In the genomic region with DNA sequence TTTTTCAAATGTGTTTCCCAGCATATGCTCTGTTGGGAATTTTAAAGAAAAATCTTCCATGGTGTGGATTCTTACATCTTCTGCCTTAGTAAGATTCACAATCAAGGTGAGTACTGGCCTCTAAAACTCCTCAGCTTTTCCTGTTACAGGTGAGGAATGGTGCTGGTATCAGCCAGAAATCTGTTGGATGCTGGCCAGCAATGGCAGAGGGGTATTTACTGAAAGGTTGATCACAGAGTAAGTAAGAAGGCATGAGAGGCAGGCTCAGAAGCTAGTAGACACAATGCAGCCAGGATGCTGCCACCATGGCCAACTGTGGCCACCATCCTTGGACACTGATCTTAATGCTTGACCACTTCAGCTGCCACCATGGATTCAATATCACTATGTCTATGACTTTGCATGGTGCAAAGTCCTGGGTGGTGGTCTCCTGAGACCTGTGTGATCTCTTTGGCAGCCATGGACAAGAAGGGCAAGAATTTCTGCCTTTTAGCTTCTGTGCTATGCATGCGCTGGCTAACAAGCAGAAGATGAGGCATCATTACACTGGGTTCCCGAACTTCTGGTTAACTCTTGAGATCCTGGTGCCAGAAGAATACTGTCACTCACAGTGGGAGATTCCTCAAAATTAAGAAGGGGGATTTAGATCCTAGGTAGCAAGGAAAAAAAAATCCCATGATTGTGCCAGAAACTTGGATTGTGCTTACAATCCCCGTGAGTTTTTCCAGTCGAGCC, we compare ENCODE assay signal across 18 cellular contexts.
DNase-seq lines count a peak whose midpoint lies in the region; ATAC-seq, FAIRE-seq and TF ChIP-seq lines count a peak whose summit lies in the region.
"Had no signal": no experiment of that assay in that cellular context is flagged by ENCODE, and none has a peak within 500 bp of the region (broad histone marks: within the 10 kb centered on the region; RNA-seq: fewer than 3 reads in every experiment).

No MANE protein-coding gene starts in this region.

- CTCF ChIA-PET in H1 (lab: Charles Lee; ENCODE audit: partially characterized antibody), result interaction anchor here (0.6 to 1.2 kb wide), 3 partner anchors 8 to 105 kb away, joined by 3 to 5 read pairs (median 4); no protein-coding TSS in a partner anchor

- H2BK20ac ChIP-seq in H1 (ENCODE audit: low read length), result no peak overlapping the region

- no peak overlapping the region for H2BK120ac ChIP-seq in H1 (replicated peaks; ENCODE audit: low read depth, low read length)

- TF ChIP-seq RAD21 in H1 (IDR thresholded peaks at IDR 0.05 in 1 of 2, conservative IDR thresholded peaks at IDR 0.05 in 1 of 2; ENCODE audit: low read depth in 2 of 2, low read length in 2 of 2), result no peak

- H2AK5ac ChIP-seq in H1 (ENCODE audit: low read depth, low read length), result no peak overlapping the region

- no peaks in the 10 kb centered on the region for H3K23me2 ChIP-seq in H1 (ENCODE audit: low read depth, low read length)

- 84% methylated on average over 4 of the region's 4 CpGs; no CpG with 5 or more reads in 1 of the 2 experiments for WGBS in H1 (ENCODE audit: extremely low coverage in 1 of 2, insufficient coverage in 1 of 2, insufficient read length in 1 of 2, insufficient replicate concordance in 2 of 2, low coverage in 1 of 2, low lambda C conversion rate in 2 of 2, missing lambda C conversion rate in 1 of 2), 2 experiments

- TF ChIP-seq POLR2A in H1 (IDR thresholded peaks at IDR 0.05; ENCODE audit: control extremely low read depth in 1 of 2, low read depth in 2 of 2, low read length in 2 of 2), result no peak
- TF ChIP-seq POLR2A in gastrocnemius medialis (IDR thresholded peaks at IDR 0.05), result no peak

- POLR2A ChIA-PET in H1 (lab: Charles Lee; ENCODE audit: partially characterized antibody), result interaction anchor here (1.0 to 1.2 kb wide), 2 partner anchors 7 to 9 kb away, joined by 3 to 4 read pairs; no protein-coding TSS in a partner anchor

- no peak for TF ChIP-seq EP300 in H1 (IDR thresholded peaks at IDR 0.05; ENCODE audit: borderline replicate concordance in 1 of 2, low read depth in 2 of 2, low read length in 2 of 2)

- H2BK15ac ChIP-seq in H1 (ENCODE audit: low read length), result no peak overlapping the region

- H3K56ac ChIP-seq in H1 (replicated peaks; ENCODE audit: insufficient read length, low read depth, low read length), result no peak overlapping the region

- no peak overlapping the region for H2BK12ac ChIP-seq in H1 (ENCODE audit: low read depth, low read length)

- intact Hi-C loops in gastrocnemius medialis (cut with DNase I; ENCODE audit: low total_unique reads), result no loop called here

- H4K5ac ChIP-seq in H1 (ENCODE audit: insufficient read length, low read depth, low read length), result no peak overlapping the region

- no peaks in the 10 kb centered on the region for H4K20me1 ChIP-seq in H1 (replicated peaks in 1 of 2; ENCODE audit: control insufficient read depth in 1 of 2, insufficient read depth in 2 of 2, low read length in 2 of 2)

- ATAC-seq in gastrocnemius medialis, result no peak
- ATAC-seq in GM18858 (IDR thresholded peaks at IDR 0.05; ENCODE audit: unreplicated experiment), result no peak
- ATAC-seq in GM18870 (IDR thresholded peaks at IDR 0.05; ENCODE audit: unreplicated experiment), result no peak

- H3K27me3 ChIP-seq in H1 (replicated peaks in 1 of 4; ENCODE audit: control insufficient read depth in 3 of 4, extremely low read depth in 1 of 4, insufficient read depth in 3 of 4, low read length in 3 of 4), result no peaks in the 10 kb centered on the region
- H3K27me3 ChIP-seq in gastrocnemius medialis, result no peaks in the 10 kb centered on the region
- H3K27me3 ChIP-seq: BE2C, dorsolateral prefrontal cortex, sigmoid colon had no signal

- H3K4me3 ChIP-seq in H1 (ENCODE audit: extremely low read depth in 1 of 4, insufficient read depth in 2 of 4, low read depth in 3 of 4, low read length in 4 of 4) (no peak overlapping the region), gastrocnemius medialis (peak overlapping the region in 1 of 4 donors; percentile 17)
- H3K4me3 ChIP-seq: sigmoid colon had no signal

- no peak overlapping the region for H3K23ac ChIP-seq in H1 (ENCODE audit: insufficient read length)

- H3K14ac ChIP-seq in H1 (ENCODE audit: insufficient read length), result no peak overlapping the region

- H3K18ac ChIP-seq in H1 (ENCODE audit: extremely low read depth, low read length), result no peak overlapping the region

- no peak for FAIRE-seq in H1 (lab: Jason Lieb, UNC)

- H3K9me3 ChIP-seq in H1 (ENCODE audit: insufficient read depth in 2 of 2, low read depth in 1 of 2, low read length in 1 of 2), result no peaks in the 10 kb centered on the region
- no peaks in the 10 kb centered on the region for H3K9me3 ChIP-seq in gastrocnemius medialis
- H3K9me3 ChIP-seq: BE2C, sigmoid colon had no signal

- no peak overlapping the region for H4K91ac ChIP-seq in H1 (replicated peaks; ENCODE audit: insufficient read length, low read length)

- no peak overlapping the region for H3K27ac ChIP-seq in H1 (ENCODE audit: low read depth, low read length)
- H3K27ac ChIP-seq in gastrocnemius medialis, result peak overlapping the region in 3 of 4 donors; percentile 61 to 82 (median 61)
- H3K27ac ChIP-seq: dorsolateral prefrontal cortex, sigmoid colon had no signal

- no peak overlapping the region for H3K4ac ChIP-seq in H1 (replicated peaks; ENCODE audit: insufficient read length, low read depth, low read length)

- no peak overlapping the region for H3K9ac ChIP-seq in H1 (replicated peaks in 1 of 4; ENCODE audit: extremely low read depth in 1 of 4, low read depth in 3 of 4, low read length in 3 of 4)

- H4K8ac ChIP-seq in H1 (ENCODE audit: extremely low read depth, insufficient read depth, low read length), result peak overlapping the region; percentile 38; the same call in 1 of the 2 replicates

- H3K4me2 ChIP-seq in H1 (ENCODE audit: insufficient read depth in 1 of 2, low read depth in 2 of 2, low read length in 2 of 2), result no peak overlapping the region

- in situ Hi-C loops in gastrocnemius medialis (cut with MboI; ENCODE audit: low sequenced_read_pairs in 4 of 4), result no loop called here

- DNase-seq in DMS79 (lab: John Stamatoyannopoulos, UW) (peak; percentile 39), NCI-H2029 treated with DMSO at 0.1 percent for 48 hours (lab: John Stamatoyannopoulos, UW) (peak; percentile 71), H1 (ENCODE audit: low read depth in 1 of 2, low spot score in 2 of 2) (no peak), gastrocnemius medialis (no peak), hepatic stellate cell (ENCODE audit: low spot score) (no peak)
- DNase-seq: activated naive CD8-positive, alpha-beta T cell treated with anti-CD3 and anti-CD28 coated beads, Interleukin-2, amount 10 ng/mL, durations not matched to agents 7 days and 5 days; activated T-cell treated with anti-CD3 and anti-CD28 coated beads, Interleukin-2, amount 50 U/mL, for 24 hours; DND-41; dorsolateral prefrontal cortex; erythroblast; immature natural killer cell; NCI-H226; stimulated activated CD4-positive, alpha-beta T cell treated with anti-CD3 and anti-CD28 coated beads, Interleukin-2, amount 100 ng/mL, for 24 hours; T-helper 9 cell had no signal

- H3K79me2 ChIP-seq in H1 (ENCODE audit: control insufficient read depth in 1 of 2, insufficient read depth in 2 of 2, low read length in 2 of 2), result no peaks in the 10 kb centered on the region

- H2AFZ ChIP-seq in H1 (ENCODE audit: low read length), result peak overlapping the region; percentile 54; the same call in 1 of the 2 replicates

- H3K36me3 ChIP-seq in H1 (ENCODE audit: control insufficient read depth in 2 of 4, insufficient read depth in 4 of 4, low read length in 3 of 4) (no peaks in the 10 kb centered on the region), gastrocnemius medialis (no peaks in the 10 kb centered on the region)
- H3K36me3 ChIP-seq: BE2C, sigmoid colon had no signal

- H3K79me1 ChIP-seq in H1 (ENCODE audit: low read depth, low read length), result no peaks in the 10 kb centered on the region

- no peak overlapping the region for H2BK5ac ChIP-seq in H1 (ENCODE audit: low read depth, low read length)

- TF ChIP-seq CTCF in H1 (IDR thresholded peaks at IDR 0.05; ENCODE audit: control extremely low read depth in 1 of 3, insufficient read depth in 1 of 3, low read depth in 1 of 3, low read length in 3 of 3) (no peak), gastrocnemius medialis (IDR thresholded peaks at IDR 0.05 in 4 of 5, conservative IDR thresholded peaks at IDR 0.05 in 1 of 5) (no peak)

- peaks cover 0 to 10% (median 3%) of the 10 kb centered on the region in 4 experiments; a peak in 3 of 7 replicates for H3K4me1 ChIP-seq in H1 (replicated peaks in 1 of 4; ENCODE audit: control insufficient read depth in 3 of 4, insufficient read depth in 4 of 4, low read length in 3 of 4)
- peaks cover 11 to 19% of the 10 kb centered on the region in 2 donors for H3K4me1 ChIP-seq in gastrocnemius medialis
- H3K4me1 ChIP-seq: BE2C, sigmoid colon had no signal

TF ChIP-seq in H1, 55 proteins besides CTCF, POLR2A, EP300 and RAD21 (continues in another document):
- TF ChIP-seq CEBPB (IDR thresholded peaks at IDR 0.05; ENCODE audit: low read depth, low read length), result no peak
- TF ChIP-seq PHF8 (conservative IDR thresholded peaks at IDR 0.05; ENCODE audit: low read depth, low read length), result no peak
- TF ChIP-seq TAF7 (optimal IDR thresholded peaks at IDR 0.05; ENCODE audit: borderline replicate concordance, low read depth, low read length), result no peak
- TF ChIP-seq SAP30 (IDR thresholded peaks at IDR 0.05; ENCODE audit: insufficient read depth, insufficient replicate concordance, low read length), result no peak
- no peak for TF ChIP-seq TEAD4 (IDR thresholded peaks at IDR 0.05; ENCODE audit: low read depth, low read length)
- no peak for TF ChIP-seq SUZ12 (IDR thresholded peaks at IDR 0.05; ENCODE audit: low read length)

Comparison
In these comparisons a context has a peak if more than half of its experiments do, and no peak if none do; other contexts are left out.
1. DNase-seq: peak in DMS79 (single experiment) and NCI-H2029 treated with DMSO at 0.1 percent for 48 hours (single experiment); none in H1 (0 of 2), gastrocnemius medialis (0 of 2) and hepatic stellate cell (single experiment).